22 cellular contexts compared by ENCODE assay signal in the genomic region with DNA sequence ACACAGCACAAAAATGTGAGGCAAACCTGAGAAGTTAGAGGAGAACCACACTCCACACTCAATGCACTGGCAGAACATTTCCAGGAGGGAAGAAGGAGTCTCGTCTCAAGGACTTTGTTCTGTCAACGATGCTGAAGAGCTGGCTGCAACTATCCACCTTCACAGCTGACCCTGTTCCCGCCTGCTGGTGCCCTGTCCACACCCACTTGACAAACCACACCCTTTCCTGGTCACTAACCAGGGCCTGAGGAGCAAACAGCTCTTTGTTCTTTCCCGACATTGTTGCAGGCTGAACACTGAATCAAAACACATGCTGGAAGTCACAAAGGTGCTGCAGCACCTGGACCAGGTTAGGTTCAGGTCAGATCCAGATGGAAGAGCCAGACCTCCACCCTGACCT.
"Had no signal": no experiment of that assay in that cellular context is flagged by ENCODE, and none has a peak within 500 bp of the region (broad histone marks: within the 10 kb centered on the region; RNA-seq: fewer than 3 reads in every experiment).

No MANE protein-coding gene starts in this region.

- DNase-seq: activated CD4-positive, alpha-beta T cell treated with anti-CD3 and anti-CD28 coated beads, Interleukin-2, amount 10 ng/mL, durations not matched to agents 7 days and 5 days; activated CD4-positive, CD25-positive, alpha-beta regulatory T cell; activated CD8-positive, alpha-beta T cell treated with anti-CD3 and anti-CD28 coated beads, Interleukin-2, amount 10 ng/mL, durations not matched to agents 7 days and 5 days; activated naive CD4-positive, alpha-beta T cell treated with anti-CD3 and anti-CD28 coated beads, Interleukin-2, amount 10 ng/mL, durations not matched to agents 7 days and 5 days; activated naive CD8-positive, alpha-beta T cell treated with anti-CD3 and anti-CD28 coated beads, Interleukin-2, amount 50 U/mL, for 24 hours; activated T-cell treated with anti-CD3 and anti-CD28 coated beads, Interleukin-2, amount 50 U/mL, for 4 hours; aorta; brain microvascular endothelial cell; cortex of kidney; erythroblast; foreskin melanocyte; glutamatergic neuron; kidney glomerular epithelial cell; pancreas; stimulated activated CD8-positive, alpha-beta memory T cell treated with anti-CD3 and anti-CD28 coated beads, Interleukin-4, amount 100 ng/mL, for 48 hours; stimulated activated naive CD4-positive, alpha-beta T cell; T-helper 1 cell; T-helper 9 cell had no signal

- H3K4me1 ChIP-seq: pancreas had no signal

- H3K27ac ChIP-seq: brain microvascular endothelial cell, neutrophil, pancreas had no signal

- H3K9me3 ChIP-seq: neutrophil, pancreas had no signal

- H3K27me3 ChIP-seq: brain microvascular endothelial cell, neutrophil, pancreas had no signal

- H3K9me3 Mint-ChIP-seq: central memory CD8-positive, alpha-beta T cell; natural killer cell treated with Interleukin-12 subunit alpha and Interleukin-12 subunit beta and Interleukin-15 and Interleukin-18, amount 100 ng/mL, for 72 hours had no signal

- H3K4me3 Mint-ChIP-seq: activated CD4-positive, alpha-beta T cell treated with anti-CD3 and anti-CD28 coated beads, Interleukin-2, amount 10 ng/mL, durations not matched to agents 7 days and 5 days; activated CD8-positive, alpha-beta T cell treated with anti-CD3 and anti-CD28 coated beads, Interleukin-2, amount 10 ng/mL, durations not matched to agents 7 days and 5 days; activated naive CD4-positive, alpha-beta T cell treated with anti-CD3 and anti-CD28 coated beads, Interleukin-2, amount 10 ng/mL, durations not matched to agents 7 days and 5 days; activated naive CD8-positive, alpha-beta T cell treated with anti-CD3 and anti-CD28 coated beads, Interleukin-2, amount 50 U/mL, for 24 hours; activated T-cell treated with anti-CD3 and anti-CD28 coated beads, Interleukin-2, amount 50 U/mL, for 4 hours; central memory CD8-positive, alpha-beta T cell; natural killer cell treated with Interleukin-12 subunit alpha and Interleukin-12 subunit beta and Interleukin-15 and Interleukin-18, amount 100 ng/mL, for 72 hours had no signal

- H3K36me3 ChIP-seq: brain microvascular endothelial cell, neutrophil, pancreas had no signal

- H3K27me3 Mint-ChIP-seq: activated naive CD4-positive, alpha-beta T cell treated with anti-CD3 and anti-CD28 coated beads, Interleukin-2, amount 10 ng/mL, durations not matched to agents 7 days and 5 days; activated naive CD8-positive, alpha-beta T cell treated with anti-CD3 and anti-CD28 coated beads, Interleukin-2, amount 50 U/mL, for 24 hours; central memory CD8-positive, alpha-beta T cell had no signal

- H3K4me1 Mint-ChIP-seq: activated CD4-positive, alpha-beta T cell treated with anti-CD3 and anti-CD28 coated beads, Interleukin-2, amount 10 ng/mL, durations not matched to agents 7 days and 5 days; activated naive CD4-positive, alpha-beta T cell treated with anti-CD3 and anti-CD28 coated beads, Interleukin-2, amount 10 ng/mL, durations not matched to agents 7 days and 5 days; activated naive CD8-positive, alpha-beta T cell treated with anti-CD3 and anti-CD28 coated beads, Interleukin-2, amount 50 U/mL, for 24 hours; central memory CD8-positive, alpha-beta T cell had no signal

- H3K4me3 ChIP-seq: lung, pancreas had no signal

- ATAC-seq: activated CD8-positive, alpha-beta T cell treated with anti-CD3 and anti-CD28 coated beads, Interleukin-2, amount 10 ng/mL, durations not matched to agents 7 days and 5 days; activated naive CD8-positive, alpha-beta T cell treated with anti-CD3 and anti-CD28 coated beads, Interleukin-2, amount 50 U/mL, for 24 hours; activated T-cell treated with anti-CD3 and anti-CD28 coated beads, Interleukin-2, amount 50 U/mL, for 4 hours; natural killer cell treated with Interleukin-12 subunit alpha and Interleukin-12 subunit beta and Interleukin-15 and Interleukin-18, amount 100 ng/mL, for 72 hours had no signal

- H3K27ac Mint-ChIP-seq: activated CD4-positive, alpha-beta T cell treated with anti-CD3 and anti-CD28 coated beads, Interleukin-2, amount 10 ng/mL, durations not matched to agents 7 days and 5 days; activated CD8-positive, alpha-beta T cell treated with anti-CD3 and anti-CD28 coated beads, Interleukin-2, amount 10 ng/mL, durations not matched to agents 7 days and 5 days; activated naive CD4-positive, alpha-beta T cell treated with anti-CD3 and anti-CD28 coated beads, Interleukin-2, amount 10 ng/mL, durations not matched to agents 7 days and 5 days; activated naive CD8-positive, alpha-beta T cell treated with anti-CD3 and anti-CD28 coated beads, Interleukin-2, amount 50 U/mL, for 24 hours; natural killer cell treated with Interleukin-12 subunit alpha and Interleukin-12 subunit beta and Interleukin-15 and Interleukin-18, amount 100 ng/mL, for 72 hours had no signal

- H3K36me3 Mint-ChIP-seq: activated naive CD4-positive, alpha-beta T cell treated with anti-CD3 and anti-CD28 coated beads, Interleukin-2, amount 10 ng/mL, durations not matched to agents 7 days and 5 days; natural killer cell treated with Interleukin-12 subunit alpha and Interleukin-12 subunit beta and Interleukin-15 and Interleukin-18, amount 100 ng/mL, for 72 hours had no signal
